Comparison of ENCODE assay signal across 8 cellular contexts in genomic region chr9:504921-505821, GRCh38. TPM values are rescaled to one million over a fixed set of nuclear protein-coding genes. Genes with fewer than 3 reads are reported as not detected.
DNase-seq lines count a peak whose midpoint lies in the region; ATAC-seq, FAIRE-seq and TF ChIP-seq lines count a peak whose summit lies in the region.

No MANE protein-coding gene starts in this region.

- peak; percentile 8 for ATAC-seq in central memory CD8-positive, alpha-beta T cell (replicated peaks; ENCODE audit: extremely low read depth, poor library complexity, severe bottlenecking)

- no peak for TF ChIP-seq POLR2A in GM12891 (IDR thresholded peaks at IDR 0.05; ENCODE audit: low read depth, low read length)

- H3K4me1 Mint-ChIP-seq in central memory CD8-positive, alpha-beta T cell, result peaks cover 12% of the 10 kb centered on the region

- peak overlapping the region; percentile 85 for H3K4me3 Mint-ChIP-seq in central memory CD8-positive, alpha-beta T cell

- H3K79me2 ChIP-seq in OCI-LY1 (ENCODE audit: insufficient read depth, low read length), result peaks cover 16% of the 10 kb centered on the region; the same call in 1 of the 2 replicates

- peaks cover 26% of the 10 kb centered on the region for H3K27me3 Mint-ChIP-seq in central memory CD8-positive, alpha-beta T cell

- in situ Hi-C loops in HAP-1 (cut with MboI; ENCODE audit: low sequenced_read_pairs), result no loop called here

- no peak for TF ChIP-seq CTCF in OCI-LY1 (IDR thresholded peaks at IDR 0.05; ENCODE audit: low read length)

- H3K36me3 Mint-ChIP-seq in central memory CD8-positive, alpha-beta T cell (ENCODE audit: insufficient read depth), result peaks cover 2% of the 10 kb centered on the region

- FAIRE-seq in GM12891 (lab: Jason Lieb, UNC), result peak; percentile 33

- no peak overlapping the region for H2AFZ ChIP-seq in OCI-LY1 (ENCODE audit: low read length)

- H3K27me3 ChIP-seq in HAP-1 (ENCODE audit: low read depth), result no peaks in the 10 kb centered on the region
- H3K27me3 ChIP-seq in OCI-LY1 (ENCODE audit: insufficient read depth, low read length), result no peaks in the 10 kb centered on the region

- no peak overlapping the region for H3K27ac Mint-ChIP-seq in central memory CD8-positive, alpha-beta T cell (ENCODE audit: low read depth)

- DNase-seq in GM12891 (ENCODE audit: insufficient read length, low spot score) (peak; percentile 20), HAP-1 (ENCODE audit: low spot score in 2 of 2) (peak in 1 of 2 experiments; percentile 39), kidney tubule cell (ENCODE audit: low spot score) (peak; percentile 44), NCI-H1048 (lab: John Stamatoyannopoulos, UW) (no peak), epidermal melanocyte (ENCODE audit: insufficient read length, low spot score) (no peak)
- peak in 1 of 2 donors; percentile 13 for DNase-seq in central memory CD8-positive, alpha-beta T cell (ENCODE audit: low spot score in 2 of 2)
- peak; percentile 4 for DNase-seq in stimulated activated CD4-positive, alpha-beta T cell treated with anti-CD3 and anti-CD28 coated beads, Interleukin-1b, Interleukin-23, amount 100 ng/mL, for 48 hours

- peak overlapping the region; percentile 48 for H3K27ac ChIP-seq in OCI-LY1 (ENCODE audit: low read depth, low read length, poor library complexity, severe bottlenecking)

- H3K9me3 Mint-ChIP-seq in central memory CD8-positive, alpha-beta T cell, result no peaks in the 10 kb centered on the region

- H3K9ac ChIP-seq in OCI-LY1 (ENCODE audit: low read length), result peak overlapping the region; percentile 89

- no peaks in the 10 kb centered on the region for H4K20me1 ChIP-seq in OCI-LY1 (ENCODE audit: insufficient read depth, low read length)

- H3K9me2 ChIP-seq in OCI-LY1 (ENCODE audit: low read depth, low read length), result no peaks in the 10 kb centered on the region

- H3K4me3 ChIP-seq in HAP-1 (peak overlapping the region; percentile 51), OCI-LY1 (ENCODE audit: low read depth, low read length, poor library complexity, severe bottlenecking) (peak overlapping the region; percentile 91)

- H3K9me3 ChIP-seq in HAP-1 (no peaks in the 10 kb centered on the region), OCI-LY1 (ENCODE audit: low read length) (no peaks in the 10 kb centered on the region)

- H3K36me3 ChIP-seq in HAP-1 (replicated peaks) (no peaks in the 10 kb centered on the region), OCI-LY1 (ENCODE audit: insufficient read depth, low read length) (no peaks in the 10 kb centered on the region)

- peak overlapping the region; percentile 85 for H3K4me2 ChIP-seq in OCI-LY1 (ENCODE audit: low read length)

- H3K4me1 ChIP-seq in HAP-1 (peaks cover 19% of the 10 kb centered on the region), OCI-LY1 (ENCODE audit: insufficient read depth, low read length, severe bottlenecking) (peaks cover 26% of the 10 kb centered on the region)

- H3F3A ChIP-seq in OCI-LY1 (ENCODE audit: insufficient read depth, low read length), result no peaks in the 10 kb centered on the region

TF ChIP-seq in GM12891, 5 proteins besides CTCF, POLR2A, EP300 and RAD21:
- TF ChIP-seq SPI1 (IDR thresholded peaks at IDR 0.05; ENCODE audit: low read depth, low read length) (no peak), POU2F2 (IDR thresholded peaks at IDR 0.05; ENCODE audit: low read depth, low read length) (no peak), PAX5 (IDR thresholded peaks at IDR 0.05; ENCODE audit: insufficient read depth, low read length, severe bottlenecking) (no peak), POLR2AphosphoS5 (IDR thresholded peaks at IDR 0.05; ENCODE audit: low read depth, low read length) (no peak)

RNA-seq across cellular contexts. Expression of gene KANK1, which starts 0.7 kb away (rescaled TPM):
- 0.22 TPM for polyA plus RNA-seq in GM12891 (2012; ENCODE audit: low read depth, missing spikeins)

Comparison
In these comparisons a context has a peak if more than half of its experiments do, and no peak if none do; other contexts are left out.
1. DNase-seq: peak in GM12891 (single experiment), kidney tubule cell (single experiment) and stimulated activated CD4-positive, alpha-beta T cell treated with anti-CD3 and anti-CD28 coated beads, Interleukin-1b, Interleukin-23, amount 100 ng/mL, for 48 hours (single experiment); none in NCI-H1048 (single experiment) and epidermal melanocyte (single experiment).